Comparison of ENCODE assay signal across 8 cellular contexts in the genomic region with DNA sequence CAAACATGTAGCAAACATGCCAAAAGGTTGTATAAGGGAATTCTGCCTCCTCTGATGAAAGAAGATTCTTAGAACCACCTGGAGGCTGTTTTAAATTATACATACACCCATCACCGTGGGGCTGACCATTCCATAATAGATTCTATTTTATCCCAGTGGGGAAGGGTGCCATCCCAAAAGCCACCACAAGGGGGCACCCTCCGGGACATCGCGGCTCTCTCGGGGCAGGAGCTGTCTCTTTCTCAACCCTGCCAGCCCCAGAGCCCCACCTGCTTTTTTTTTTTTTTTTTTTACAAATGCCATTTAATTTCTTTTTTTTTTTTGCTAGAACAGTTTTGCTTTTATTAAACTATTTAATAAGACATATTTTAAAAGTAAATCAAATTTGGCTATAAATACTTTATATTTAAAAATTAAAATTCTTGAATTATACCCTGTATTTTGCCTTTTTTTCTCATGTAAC. TPM values are rescaled to one million over a fixed set of nuclear protein-coding genes. Genes with fewer than 3 reads are reported as not detected.
DNase-seq lines count a peak whose midpoint lies in the region; ATAC-seq, FAIRE-seq and TF ChIP-seq lines count a peak whose summit lies in the region.

No MANE protein-coding gene starts in this region.

- no peak overlapping the region for H2BK20ac ChIP-seq in H1 (ENCODE audit: low read length)

- H4K5ac ChIP-seq in H1 (ENCODE audit: insufficient read length, low read depth, low read length) = no peak overlapping the region

- H3K79me2 ChIP-seq in H1 (ENCODE audit: control insufficient read depth in 1 of 2, insufficient read depth in 2 of 2, low read length in 2 of 2) = no peaks in the 10 kb centered on the region

- H3K27ac Mint-ChIP-seq in activated CD8-positive, alpha-beta T cell treated with anti-CD3 and anti-CD28 coated beads, Interleukin-2, amount 10 ng/mL, durations not matched to agents 7 days and 5 days = no peak overlapping the region
- no peak overlapping the region for H3K27ac Mint-ChIP-seq in stimulated activated effector memory CD8-positive, alpha-beta T cell treated with anti-CD3 and anti-CD28 coated beads, Interleukin-12 subunit alpha, Interleukin-12 subunit beta, amount 100 ng/mL, for 72 hours

- CTCF ChIA-PET in activated CD8-positive, alpha-beta T cell treated with anti-CD3 and anti-CD28 coated beads, Interleukin-2, amount 10 ng/mL, durations not matched to agents 7 days and 5 days (lab: Charles Lee) = interaction anchor here (0.6 to 2.5 kb wide), 24 partner anchors 9 to 923 kb away, joined by 3 to 32 read pairs (median 4); no protein-coding TSS in a partner anchor
- CTCF ChIA-PET in H1 (lab: Charles Lee; ENCODE audit: partially characterized antibody) = interaction anchor here (0.6 to 4.2 kb wide), 25 partner anchors 11 to 308 kb away, joined by 3 to 22 read pairs (median 4); no protein-coding TSS in a partner anchor

- no peak overlapping the region for H3K56ac ChIP-seq in H1 (replicated peaks; ENCODE audit: insufficient read length, low read depth, low read length)

- H3K27me3 ChIP-seq in GM06990 (replicated peaks; ENCODE audit: control insufficient read depth, insufficient read depth, low read length) (no peaks in the 10 kb centered on the region), H1 (replicated peaks in 1 of 4; ENCODE audit: control insufficient read depth in 3 of 4, extremely low read depth in 1 of 4, insufficient read depth in 3 of 4, low read length in 3 of 4) (no peaks in the 10 kb centered on the region)

- no peak overlapping the region for H4K8ac ChIP-seq in H1 (ENCODE audit: extremely low read depth, insufficient read depth, low read length)

- H3K9me3 Mint-ChIP-seq in activated CD8-positive, alpha-beta T cell treated with anti-CD3 and anti-CD28 coated beads, Interleukin-2, amount 10 ng/mL, durations not matched to agents 7 days and 5 days (ENCODE audit: insufficient read depth) = no peaks in the 10 kb centered on the region
- no peaks in the 10 kb centered on the region for H3K9me3 Mint-ChIP-seq in stimulated activated effector memory CD8-positive, alpha-beta T cell treated with anti-CD3 and anti-CD28 coated beads, Interleukin-12 subunit alpha, Interleukin-12 subunit beta, amount 100 ng/mL, for 72 hours

- TF ChIP-seq POLR2A in H1 (IDR thresholded peaks at IDR 0.05; ENCODE audit: control extremely low read depth in 1 of 2, low read depth in 2 of 2, low read length in 2 of 2) = no peak

- H2BK15ac ChIP-seq in H1 (ENCODE audit: low read length) = no peak overlapping the region

- H4K91ac ChIP-seq in H1 (replicated peaks; ENCODE audit: insufficient read length, low read length) = no peak overlapping the region

- H3K27me3 Mint-ChIP-seq in activated CD8-positive, alpha-beta T cell treated with anti-CD3 and anti-CD28 coated beads, Interleukin-2, amount 10 ng/mL, durations not matched to agents 7 days and 5 days (ENCODE audit: low read depth) = peaks cover 22% of the 10 kb centered on the region

- WGBS in H1 (ENCODE audit: extremely low coverage in 1 of 2, insufficient coverage in 1 of 2, insufficient read length in 1 of 2, insufficient replicate concordance in 2 of 2, low coverage in 1 of 2, low lambda C conversion rate in 2 of 2, missing lambda C conversion rate in 1 of 2), 2 experiments = 9% methylated on average over 5 of the region's 5 CpGs; no CpG with 5 or more reads in 1 of the 2 experiments

- H3K18ac ChIP-seq in H1 (ENCODE audit: extremely low read depth, low read length) = no peak overlapping the region

- no peak overlapping the region for H3K27ac ChIP-seq in H1 (ENCODE audit: low read depth, low read length)

- ATAC-seq in HG02938 (IDR thresholded peaks at IDR 0.05; ENCODE audit: unreplicated experiment) (peak; percentile 68), GM21367 (IDR thresholded peaks at IDR 0.05; ENCODE audit: unreplicated experiment) (no peak)
- peak; percentile 86 for ATAC-seq in activated CD8-positive, alpha-beta T cell treated with anti-CD3 and anti-CD28 coated beads, Interleukin-2, amount 10 ng/mL, durations not matched to agents 7 days and 5 days
- ATAC-seq in stimulated activated effector memory CD8-positive, alpha-beta T cell treated with anti-CD3 and anti-CD28 coated beads, Interleukin-12 subunit alpha, Interleukin-12 subunit beta, amount 100 ng/mL, for 72 hours = peak; percentile 81

- no peak overlapping the region for H3K4me3 ChIP-seq in GM06990 (replicated peaks; ENCODE audit: low read depth, low read length)
- H3K4me3 ChIP-seq in H1 (ENCODE audit: extremely low read depth in 1 of 4, insufficient read depth in 2 of 4, low read depth in 3 of 4, low read length in 4 of 4) = no peak overlapping the region

- no peak for FAIRE-seq in H1 (lab: Jason Lieb, UNC)

- H3K79me1 ChIP-seq in H1 (ENCODE audit: low read depth, low read length) = no peaks in the 10 kb centered on the region

- peak; percentile 73 to 79 for TF ChIP-seq RAD21 in H1 (IDR thresholded peaks at IDR 0.05 in 1 of 2, conservative IDR thresholded peaks at IDR 0.05 in 1 of 2; ENCODE audit: low read depth in 2 of 2, low read length in 2 of 2)

- no peak overlapping the region for H2AFZ ChIP-seq in H1 (ENCODE audit: low read length)

- H3K4ac ChIP-seq in H1 (replicated peaks; ENCODE audit: insufficient read length, low read depth, low read length) = no peak overlapping the region

- H3K36me3 Mint-ChIP-seq in activated CD8-positive, alpha-beta T cell treated with anti-CD3 and anti-CD28 coated beads, Interleukin-2, amount 10 ng/mL, durations not matched to agents 7 days and 5 days (ENCODE audit: low read depth) = no peaks in the 10 kb centered on the region
- H3K36me3 Mint-ChIP-seq in stimulated activated effector memory CD8-positive, alpha-beta T cell treated with anti-CD3 and anti-CD28 coated beads, Interleukin-12 subunit alpha, Interleukin-12 subunit beta, amount 100 ng/mL, for 72 hours = no peaks in the 10 kb centered on the region

- H3K9ac ChIP-seq in H1 (replicated peaks in 1 of 4; ENCODE audit: extremely low read depth in 1 of 4, low read depth in 3 of 4, low read length in 3 of 4) = no peak overlapping the region

- no peak overlapping the region for H2BK12ac ChIP-seq in H1 (ENCODE audit: low read depth, low read length)

- H2BK120ac ChIP-seq in H1 (replicated peaks; ENCODE audit: low read depth, low read length) = no peak overlapping the region

- peak; percentile 93 for TF ChIP-seq CTCF in GM06990 (IDR thresholded peaks at IDR 0.05; ENCODE audit: insufficient read depth, low read length, poor library complexity, severe bottlenecking)
- peak; percentile 72 to 82 (median 75) for TF ChIP-seq CTCF in H1 (IDR thresholded peaks at IDR 0.05; ENCODE audit: control extremely low read depth in 1 of 3, insufficient read depth in 1 of 3, low read depth in 1 of 3, low read length in 3 of 3)

- H3K23me2 ChIP-seq in H1 (ENCODE audit: low read depth, low read length) = no peaks in the 10 kb centered on the region

- H3K4me3 Mint-ChIP-seq in activated CD8-positive, alpha-beta T cell treated with anti-CD3 and anti-CD28 coated beads, Interleukin-2, amount 10 ng/mL, durations not matched to agents 7 days and 5 days = no peak overlapping the region
- H3K4me3 Mint-ChIP-seq in stimulated activated effector memory CD8-positive, alpha-beta T cell treated with anti-CD3 and anti-CD28 coated beads, Interleukin-12 subunit alpha, Interleukin-12 subunit beta, amount 100 ng/mL, for 72 hours = no peak overlapping the region

- H3K36me3 ChIP-seq in GM06990 (ENCODE audit: control insufficient read depth, insufficient read depth, low read length) (no peaks in the 10 kb centered on the region), H1 (ENCODE audit: control insufficient read depth in 2 of 4, insufficient read depth in 4 of 4, low read length in 3 of 4) (no peaks in the 10 kb centered on the region)

- H3K4me1 ChIP-seq in H1 (replicated peaks in 1 of 4; ENCODE audit: control insufficient read depth in 3 of 4, insufficient read depth in 4 of 4, low read length in 3 of 4) = no peaks in the 10 kb centered on the region

- POLR2A ChIA-PET in activated CD8-positive, alpha-beta T cell treated with anti-CD3 and anti-CD28 coated beads, Interleukin-2, amount 10 ng/mL, durations not matched to agents 7 days and 5 days (lab: Charles Lee) = no interaction called here
- POLR2A ChIA-PET in H1 (lab: Charles Lee; ENCODE audit: partially characterized antibody) = no interaction called here

- H3K23ac ChIP-seq in H1 (ENCODE audit: insufficient read length) = no peak overlapping the region

- TF ChIP-seq EP300 in H1 (IDR thresholded peaks at IDR 0.05; ENCODE audit: borderline replicate concordance in 1 of 2, low read depth in 2 of 2, low read length in 2 of 2) = no peak

- no peaks in the 10 kb centered on the region for H4K20me1 ChIP-seq in H1 (replicated peaks in 1 of 2; ENCODE audit: control insufficient read depth in 1 of 2, insufficient read depth in 2 of 2, low read length in 2 of 2)

- H3K4me2 ChIP-seq in H1 (ENCODE audit: insufficient read depth in 1 of 2, low read depth in 2 of 2, low read length in 2 of 2) = no peak overlapping the region

- no peak overlapping the region for H2BK5ac ChIP-seq in H1 (ENCODE audit: low read depth, low read length)

- no peak for DNase-seq in GM06990 (ENCODE audit: extremely low read depth, insufficient read length)
- DNase-seq in NCI-H82 (lab: John Stamatoyannopoulos, UW) = peak; percentile 70
- peak; percentile 79 for DNase-seq in activated CD8-positive, alpha-beta T cell treated with anti-CD3 and anti-CD28 coated beads, Interleukin-2, amount 10 ng/mL, durations not matched to agents 7 days and 5 days
- DNase-seq in H1 (ENCODE audit: low read depth in 1 of 2, low spot score in 2 of 2) = peak in 1 of 2 experiments; percentile 95
- peak; percentile 83 for DNase-seq in mucosa of gallbladder (ENCODE audit: low spot score)
- DNase-seq in stimulated activated effector memory CD8-positive, alpha-beta T cell treated with anti-CD3 and anti-CD28 coated beads, Interleukin-12 subunit alpha, Interleukin-12 subunit beta, amount 100 ng/mL, for 72 hours (ENCODE audit: low spot score in 2 of 2) = peak; percentile 73 to 89

- no peak overlapping the region for H3K14ac ChIP-seq in H1 (ENCODE audit: insufficient read length)

- H2AK5ac ChIP-seq in H1 (ENCODE audit: low read depth, low read length) = no peak overlapping the region

- no peaks in the 10 kb centered on the region for H3K9me3 ChIP-seq in H1 (ENCODE audit: insufficient read depth in 2 of 2, low read depth in 1 of 2, low read length in 1 of 2)

- H3K4me1 Mint-ChIP-seq in activated CD8-positive, alpha-beta T cell treated with anti-CD3 and anti-CD28 coated beads, Interleukin-2, amount 10 ng/mL, durations not matched to agents 7 days and 5 days (ENCODE audit: low read depth) = no peaks in the 10 kb centered on the region
- no peaks in the 10 kb centered on the region for H3K4me1 Mint-ChIP-seq in stimulated activated effector memory CD8-positive, alpha-beta T cell treated with anti-CD3 and anti-CD28 coated beads, Interleukin-12 subunit alpha, Interleukin-12 subunit beta, amount 100 ng/mL, for 72 hours

RNA-seq across cellular contexts. Expression of a gene that starts 8.6 kb away (rescaled TPM):
- 1 to 10 TPM; 1.6 to 1.7 TPM for total RNA-seq in activated CD8-positive, alpha-beta T cell treated with anti-CD3 and anti-CD28 coated beads, Interleukin-2, amount 10 ng/mL, durations not matched to agents 7 days and 5 days
- total RNA-seq in H1 (2021; fragmentation: NEBNext Ultra II Directional; extraction: Animal tissue kit (Norgen Biotek cat#: 25700)) = 60.8 and 62.0 TPM in 2 replicates
- 16.6 and 19.8 TPM in 2 replicates for polyA plus RNA-seq in H1 (2011; rRNA removed)
- 18.3 TPM for polyA plus RNA-seq in H1 (2011; cell fraction: cytosol; rRNA removed)
- 55.0 TPM for polyA plus RNA-seq in H1 (2011; cell fraction: nucleus; rRNA removed)
- 28.3 to 36.5 TPM (median 32.7 TPM) in 4 replicates for polyA plus RNA-seq in H1 (2012, experiment 1 of 2)
- 8.4 TPM for polyA plus RNA-seq in H1 (2012, experiment 2 of 2)
- 18.5 TPM for polyA plus RNA-seq in H1 (2013, experiment 1 of 2)
- polyA plus RNA-seq in H1 (2013, experiment 2 of 2) = 19.1 TPM
- polyA minus RNA-seq in H1 (2011; rRNA and poly(A)+ RNA removed) = 31.5 and 34.8 TPM in 2 replicates
- polyA minus RNA-seq in H1 (2011; cell fraction: cytosol; rRNA and poly(A)+ RNA removed) = 29.1 TPM
- polyA minus RNA-seq in H1 (2011; cell fraction: nucleus; rRNA and poly(A)+ RNA removed) = 75.2 TPM
- 182 TPM for total RNA-seq in mucosa of gallbladder

Comparison
In these comparisons a context has a peak if more than half of its experiments do, and no peak if none do; other contexts are left out.
1. RNA of a gene that starts 8.6 kb away (total RNA-seq): 182 TPM in mucosa of gallbladder (single experiment) and 60.8 to 62.0 TPM in H1; 1.6 to 1.7 TPM in activated CD8-positive, alpha-beta T cell treated with anti-CD3 and anti-CD28 coated beads, Interleukin-2, amount 10 ng/mL, durations not matched to agents 7 days and 5 days; every median in the first group is over 10 times any median in the second.